1 cellular context compared by ENCODE assay signal in genomic region chr12:95970905-95971304, GRCh38.
TF ChIP-seq lines count a peak whose summit lies in the region.

No MANE protein-coding gene starts in this region.

TF ChIP-seq in H1, 55 proteins besides CTCF, POLR2A, EP300 and RAD21:
- TF ChIP-seq E2F6 (IDR thresholded peaks at IDR 0.05) (peak; percentile 37; the same call in 1 of the 2 replicates), BRCA1 (IDR thresholded peaks at IDR 0.05; ENCODE audit: low read depth, low read length) (no peak), BACH1 (IDR thresholded peaks at IDR 0.05; ENCODE audit: low read length) (no peak), CHD2 (IDR thresholded peaks at IDR 0.05; ENCODE audit: low read length) (no peak), KDM5A (IDR thresholded peaks at IDR 0.05; ENCODE audit: low read length) (no peak), CTBP2 (IDR thresholded peaks at IDR 0.05; ENCODE audit: borderline replicate concordance, insufficient read depth, insufficient read length, low read length) (no peak), BCL11A (IDR thresholded peaks at IDR 0.05; ENCODE audit: low read depth in 2 of 2, low read length in 2 of 2) (no peak), SUZ12 (IDR thresholded peaks at IDR 0.05; ENCODE audit: low read length) (no peak), MAX (IDR thresholded peaks at IDR 0.05) (peak; percentile 69; the same call in 1 of the 2 replicates), TAF7 (optimal IDR thresholded peaks at IDR 0.05; ENCODE audit: borderline replicate concordance, low read depth, low read length) (no peak), PHF8 (conservative IDR thresholded peaks at IDR 0.05; ENCODE audit: low read depth, low read length) (no peak), JUN (IDR thresholded peaks at IDR 0.05; ENCODE audit: low read depth, low read length) (peak; percentile 32; the same call in 1 of the 2 replicates), CHD7 (IDR thresholded peaks at IDR 0.05; ENCODE audit: insufficient replicate concordance, low read length) (no peak), NANOG (IDR thresholded peaks at IDR 0.05; ENCODE audit: insufficient read depth, low read depth, low read length, poor library complexity, severe bottlenecking) (no peak), CREB1 (IDR thresholded peaks at IDR 0.05) (no peak), RBBP5 (IDR thresholded peaks at IDR 0.05; ENCODE audit: borderline replicate concordance, low read depth, low read length) (no peak), SIRT6 (IDR thresholded peaks at IDR 0.05; ENCODE audit: low read length) (no peak), ZNF274 (IDR thresholded peaks at IDR 0.05; ENCODE audit: borderline replicate concordance, extremely low read depth, low read length) (no peak), MAFK (IDR thresholded peaks at IDR 0.05; ENCODE audit: low read depth, low read length) (no peak), ATF3 (IDR thresholded peaks at IDR 0.05; ENCODE audit: insufficient read depth, low read depth, low read length) (no peak), SIN3A (conservative IDR thresholded peaks at IDR 0.05 in 1 of 2, IDR thresholded peaks at IDR 0.05 in 1 of 2; ENCODE audit: low read depth in 1 of 2, low read length in 2 of 2) (no peak), EZH2 (IDR thresholded peaks at IDR 0.05; ENCODE audit: low read depth, low read length, severe bottlenecking) (no peak), SRF (IDR thresholded peaks at IDR 0.05; ENCODE audit: low read depth, low read length) (no peak), ATF2 (IDR thresholded peaks at IDR 0.05; ENCODE audit: low read length) (peak; percentile 69; the same call in 1 of the 2 replicates), CEBPB (IDR thresholded peaks at IDR 0.05; ENCODE audit: low read depth, low read length) (no peak), TCF12 (IDR thresholded peaks at IDR 0.05; ENCODE audit: low read depth, low read length) (no peak), EGR1 (IDR thresholded peaks at IDR 0.05; ENCODE audit: borderline replicate concordance, low read depth, low read length) (no peak), KDM1A (IDR thresholded peaks at IDR 0.05; ENCODE audit: borderline replicate concordance, low read length) (peak; percentile 73), POLR2AphosphoS5 (IDR thresholded peaks at IDR 0.05; ENCODE audit: low read depth, low read length) (peak; percentile 11; the same call in 1 of the 2 replicates), JUND (IDR thresholded peaks at IDR 0.05; ENCODE audit: low read length) (peak; percentile 49; the same call in 1 of the 2 replicates), RXRA (IDR thresholded peaks at IDR 0.05; ENCODE audit: insufficient read depth, low read depth, low read length) (no peak), HDAC2 (IDR thresholded peaks at IDR 0.05; ENCODE audit: borderline replicate concordance in 1 of 2, low read depth in 2 of 2, low read length in 2 of 2) (no peak), ASH2L (IDR thresholded peaks at IDR 0.05; ENCODE audit: low read length) (no peak), POU5F1 (IDR thresholded peaks at IDR 0.05; ENCODE audit: low read depth, low read length) (no peak), KDM4A (IDR thresholded peaks at IDR 0.05; ENCODE audit: low read depth, low read length, severe bottlenecking) (no peak), SP4 (IDR thresholded peaks at IDR 0.05; ENCODE audit: low read length) (no peak), TBP (IDR thresholded peaks at IDR 0.05; ENCODE audit: low read depth, low read length) (no peak), SIX5 (IDR thresholded peaks at IDR 0.05; ENCODE audit: low read depth, low read length) (no peak), CHD1 (IDR thresholded peaks at IDR 0.05; ENCODE audit: low read depth, low read length) (no peak), CBX8 (IDR thresholded peaks at IDR 0.05; ENCODE audit: borderline replicate concordance, low read depth, low read length) (no peak), CBX5 (IDR thresholded peaks at IDR 0.05; ENCODE audit: low read depth, low read length) (no peak), TEAD4 (IDR thresholded peaks at IDR 0.05; ENCODE audit: low read depth, low read length) (peak; percentile 89), GABPA (IDR thresholded peaks at IDR 0.05; ENCODE audit: borderline replicate concordance, insufficient read depth, low read length) (no peak), USF2 (IDR thresholded peaks at IDR 0.05; ENCODE audit: low read length) (no peak), NRF1 (IDR thresholded peaks at IDR 0.05; ENCODE audit: low read depth, low read length) (no peak), SP1 (IDR thresholded peaks at IDR 0.05; ENCODE audit: low read depth, low read length) (no peak), HDAC6 (IDR thresholded peaks at IDR 0.05; ENCODE audit: low read depth, low read length) (no peak), TAF1 (IDR thresholded peaks at IDR 0.05; ENCODE audit: low read depth, low read length) (no peak), FOSL1 (IDR thresholded peaks at IDR 0.05; ENCODE audit: insufficient read depth, low read depth, low read length) (no peak)
